10 cellular contexts compared by ENCODE assay signal in genomic region chr3:185685231-185686035, GRCh38.
"Had no signal": no experiment of that assay in that cellular context is flagged by ENCODE, and none has a peak within 500 bp of the region (broad histone marks: within the 10 kb centered on the region; RNA-seq: fewer than 3 reads in every experiment).

No MANE protein-coding gene starts in this region.

- H3K4me3 Mint-ChIP-seq: activated naive CD8-positive, alpha-beta T cell; activated T-cell treated with anti-CD3 and anti-CD28 coated beads, Interleukin-2, amount 50 U/mL, for 4 hours had no signal

- H3K36me3 Mint-ChIP-seq: activated naive CD8-positive, alpha-beta T cell had no signal

- DNase-seq: activated effector memory CD4-positive, alpha-beta T cell treated with anti-CD3 and anti-CD28 coated beads, Interleukin-2, amount 50 U/mL, for 16 hours; activated T-cell treated with anti-CD3 and anti-CD28 coated beads, Interleukin-2, amount 50 U/mL, for 4 hours; dorsolateral prefrontal cortex; gastrocnemius medialis; mesendoderm; T-helper 2 cell; tibial artery had no signal

- H3K4me1 ChIP-seq: gastrocnemius medialis, tibial artery had no signal

- H3K27me3 ChIP-seq: gastrocnemius medialis had no signal

- H3K9me3 ChIP-seq: gastrocnemius medialis, tibial artery had no signal

- H3K4me3 ChIP-seq: dorsolateral prefrontal cortex, gastrocnemius medialis, tibial artery had no signal

- H3K27ac ChIP-seq: dorsolateral prefrontal cortex, gastrocnemius medialis, tibial artery had no signal

- H3K27ac Mint-ChIP-seq: activated naive CD8-positive, alpha-beta T cell had no signal

- H3K36me3 ChIP-seq: gastrocnemius medialis, tibial artery had no signal

- ATAC-seq: activated T-cell treated with anti-CD3 and anti-CD28 coated beads, Interleukin-2, amount 50 U/mL, for 4 hours; gastrocnemius medialis had no signal

- FAIRE-seq: bronchial epithelial cell, endometrium had no signal

- H3K9me3 Mint-ChIP-seq: activated T-cell treated with anti-CD3 and anti-CD28 coated beads, Interleukin-2, amount 50 U/mL, for 4 hours had no signal
